Comparison of ENCODE assay signal across 3 cellular contexts in the genomic region with DNA sequence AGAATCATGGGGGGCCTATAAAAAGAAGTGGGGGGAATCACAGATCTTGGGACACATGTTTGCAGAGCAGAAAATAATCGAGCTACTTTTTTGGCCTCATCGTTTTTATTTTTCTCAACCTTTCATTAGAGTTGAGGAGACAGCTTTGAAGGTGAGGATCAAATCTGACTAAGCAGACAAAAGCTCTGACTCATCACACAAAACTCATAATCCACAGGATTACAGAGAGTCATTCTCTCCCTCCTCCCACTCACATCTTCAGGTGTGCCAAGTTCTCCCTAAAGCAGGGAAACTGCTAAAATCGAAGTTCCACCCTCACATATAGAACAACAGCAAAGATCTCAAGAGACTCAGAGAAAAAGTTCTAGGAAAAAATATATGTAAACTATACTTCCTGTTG.
TF ChIP-seq lines count a peak whose summit lies in the region.

No MANE protein-coding gene starts in this region.

TF ChIP-seq in IMR-90, 13 proteins besides CTCF, POLR2A, EP300 and RAD21:
- TF ChIP-seq MAFK (IDR thresholded peaks at IDR 0.05; ENCODE audit: low read depth, low read length) (0 out of 2 replicates have a peak, but pooled peaks have one; percentile 4), SMC3 (IDR thresholded peaks at IDR 0.05; ENCODE audit: low read depth, low read length) (no peak), FOS (IDR thresholded peaks at IDR 0.05; ENCODE audit: low read depth, low read length) (peak; percentile 68), MAZ (IDR thresholded peaks at IDR 0.05; ENCODE audit: borderline replicate concordance, low read depth, low read length) (no peak)
- TF ChIP-seq, protein P1, sequence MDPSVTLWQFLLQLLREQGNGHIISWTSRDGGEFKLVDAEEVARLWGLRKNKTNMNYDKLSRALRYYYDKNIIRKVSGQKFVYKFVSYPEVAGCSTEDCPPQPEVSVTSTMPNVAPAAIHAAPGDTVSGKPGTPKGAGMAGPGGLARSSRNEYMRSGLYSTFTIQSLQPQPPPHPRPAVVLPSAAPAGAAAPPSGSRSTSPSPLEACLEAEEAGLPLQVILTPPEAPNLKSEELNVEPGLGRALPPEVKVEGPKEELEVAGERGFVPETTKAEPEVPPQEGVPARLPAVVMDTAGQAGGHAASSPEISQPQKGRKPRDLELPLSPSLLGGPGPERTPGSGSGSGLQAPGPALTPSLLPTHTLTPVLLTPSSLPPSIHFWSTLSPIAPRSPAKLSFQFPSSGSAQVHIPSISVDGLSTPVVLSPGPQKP (IDR thresholded peaks at IDR 0.05; ENCODE audit: borderline replicate concordance, low read depth, low read length) = no peak

TF ChIP-seq in K562, 482 proteins besides CTCF, POLR2A, EP300 and RAD21 (continues in another document):
- TF ChIP-seq ARID1B (IDR thresholded peaks at IDR 0.05) (peak; percentile 31; the same call in 1 of the 2 replicates), CBFA2T2 (conservative IDR thresholded peaks at IDR 0.05) (0 out of 2 replicates have a peak, but pooled peaks have one; percentile 7), GTF2F1 (IDR thresholded peaks at IDR 0.05; ENCODE audit: low read depth, low read length) (no peak), HNRNPH1 (optimal IDR thresholded peaks at IDR 0.05; ENCODE audit: low read depth, low read length) (no peak), ZNF146 (CRISPR knock-in tag; IDR thresholded peaks at IDR 0.05; ENCODE audit: unreplicated experiment) (no peak), TARDBP (IDR thresholded peaks at IDR 0.05) (no peak), SMAD3 (CRISPR knock-in tag; conservative IDR thresholded peaks at IDR 0.05) (no peak), ZSCAN32 (CRISPR knock-in tag; IDR thresholded peaks at IDR 0.05) (no peak), ETS2 (tag; IDR thresholded peaks at IDR 0.05; ENCODE audit: borderline replicate concordance, poor library complexity, severe bottlenecking) (no peak), RAD51 (IDR thresholded peaks at IDR 0.05; ENCODE audit: borderline replicate concordance, low read depth) (no peak), JUN (IDR thresholded peaks at IDR 0.05; ENCODE audit: borderline replicate concordance, low read depth, low read length) (0 out of 2 replicates have a peak, but pooled peaks have one; percentile 15), JUN (CRISPR knock-in tag; IDR thresholded peaks at IDR 0.05; ENCODE audit: borderline replicate concordance) (no peak), ZNF23 (CRISPR knock-in tag; IDR thresholded peaks at IDR 0.05) (no peak), GABPA (tag; conservative IDR thresholded peaks at IDR 0.05; ENCODE audit: low read depth) (no peak), EHMT2 (IDR thresholded peaks at IDR 0.05) (no peak), MAFG (tag; conservative IDR thresholded peaks at IDR 0.05) (0 out of 2 replicates have a peak, but pooled peaks have one; percentile 14), YY1 (IDR thresholded peaks at IDR 0.05; ENCODE audit: borderline replicate concordance in 1 of 3, control insufficient read depth in 1 of 3, extremely low read depth in 1 of 3, insufficient read depth in 3 of 3, insufficient read length in 1 of 3, insufficient replicate concordance in 2 of 3, low read depth in 1 of 3, low read length in 2 of 3) (no peak), DDX20 (tag; IDR thresholded peaks at IDR 0.05; ENCODE audit: low read depth) (no peak), C11orf30 (IDR thresholded peaks at IDR 0.05; ENCODE audit: low read depth) (peak; percentile 54), SMAD1 (IDR thresholded peaks at IDR 0.05; ENCODE audit: low read depth, low read length, partially characterized antibody) (no peak), RFX7 (CRISPR knock-in tag; IDR thresholded peaks at IDR 0.05) (no peak), STAT5B (CRISPR knock-in tag; IDR thresholded peaks at IDR 0.05) (no peak), TEAD4 (IDR thresholded peaks at IDR 0.05; ENCODE audit: low read length) (no peak), TEAD4 (CRISPR knock-in tag; IDR thresholded peaks at IDR 0.05; ENCODE audit: borderline replicate concordance) (no peak)
- TF ChIP-seq, protein P2, sequence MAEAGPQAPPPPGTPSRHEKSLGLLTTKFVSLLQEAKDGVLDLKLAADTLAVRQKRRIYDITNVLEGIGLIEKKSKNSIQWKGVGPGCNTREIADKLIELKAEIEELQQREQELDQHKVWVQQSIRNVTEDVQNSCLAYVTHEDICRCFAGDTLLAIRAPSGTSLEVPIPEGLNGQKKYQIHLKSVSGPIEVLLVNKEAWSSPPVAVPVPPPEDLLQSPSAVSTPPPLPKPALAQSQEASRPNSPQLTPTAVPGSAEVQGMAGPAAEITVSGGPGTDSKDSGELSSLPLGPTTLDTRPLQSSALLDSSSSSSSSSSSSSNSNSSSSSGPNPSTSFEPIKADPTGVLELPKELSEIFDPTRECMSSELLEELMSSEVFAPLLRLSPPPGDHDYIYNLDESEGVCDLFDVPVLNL (CRISPR knock-in tag; IDR thresholded peaks at IDR 0.05; ENCODE audit: low read depth) = no peak
- TF ChIP-seq, protein P3, sequence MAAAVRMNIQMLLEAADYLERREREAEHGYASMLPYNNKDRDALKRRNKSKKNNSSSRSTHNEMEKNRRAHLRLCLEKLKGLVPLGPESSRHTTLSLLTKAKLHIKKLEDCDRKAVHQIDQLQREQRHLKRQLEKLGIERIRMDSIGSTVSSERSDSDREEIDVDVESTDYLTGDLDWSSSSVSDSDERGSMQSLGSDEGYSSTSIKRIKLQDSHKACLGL (CRISPR knock-in tag; IDR thresholded peaks at IDR 0.05; ENCODE audit: borderline replicate concordance, poor library complexity, severe bottlenecking) = no peak
- TF ChIP-seq, protein P4, sequence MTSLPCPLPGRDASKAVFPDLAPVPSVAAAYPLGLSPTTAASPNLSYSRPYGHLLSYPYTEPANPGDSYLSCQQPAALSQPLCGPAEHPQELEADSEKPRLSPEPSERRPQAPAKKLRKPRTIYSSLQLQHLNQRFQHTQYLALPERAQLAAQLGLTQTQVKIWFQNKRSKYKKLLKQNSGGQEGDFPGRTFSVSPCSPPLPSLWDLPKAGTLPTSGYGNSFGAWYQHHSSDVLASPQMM (CRISPR knock-in tag; IDR thresholded peaks at IDR 0.05) = no peak
- TF ChIP-seq, protein P5, sequence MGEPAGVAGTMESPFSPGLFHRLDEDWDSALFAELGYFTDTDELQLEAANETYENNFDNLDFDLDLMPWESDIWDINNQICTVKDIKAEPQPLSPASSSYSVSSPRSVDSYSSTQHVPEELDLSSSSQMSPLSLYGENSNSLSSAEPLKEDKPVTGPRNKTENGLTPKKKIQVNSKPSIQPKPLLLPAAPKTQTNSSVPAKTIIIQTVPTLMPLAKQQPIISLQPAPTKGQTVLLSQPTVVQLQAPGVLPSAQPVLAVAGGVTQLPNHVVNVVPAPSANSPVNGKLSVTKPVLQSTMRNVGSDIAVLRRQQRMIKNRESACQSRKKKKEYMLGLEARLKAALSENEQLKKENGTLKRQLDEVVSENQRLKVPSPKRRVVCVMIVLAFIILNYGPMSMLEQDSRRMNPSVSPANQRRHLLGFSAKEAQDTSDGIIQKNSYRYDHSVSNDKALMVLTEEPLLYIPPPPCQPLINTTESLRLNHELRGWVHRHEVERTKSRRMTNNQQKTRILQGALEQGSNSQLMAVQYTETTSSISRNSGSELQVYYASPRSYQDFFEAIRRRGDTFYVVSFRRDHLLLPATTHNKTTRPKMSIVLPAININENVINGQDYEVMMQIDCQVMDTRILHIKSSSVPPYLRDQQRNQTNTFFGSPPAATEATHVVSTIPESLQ (CRISPR knock-in tag; IDR thresholded peaks at IDR 0.05) = no peak
- TF ChIP-seq, protein P6, sequence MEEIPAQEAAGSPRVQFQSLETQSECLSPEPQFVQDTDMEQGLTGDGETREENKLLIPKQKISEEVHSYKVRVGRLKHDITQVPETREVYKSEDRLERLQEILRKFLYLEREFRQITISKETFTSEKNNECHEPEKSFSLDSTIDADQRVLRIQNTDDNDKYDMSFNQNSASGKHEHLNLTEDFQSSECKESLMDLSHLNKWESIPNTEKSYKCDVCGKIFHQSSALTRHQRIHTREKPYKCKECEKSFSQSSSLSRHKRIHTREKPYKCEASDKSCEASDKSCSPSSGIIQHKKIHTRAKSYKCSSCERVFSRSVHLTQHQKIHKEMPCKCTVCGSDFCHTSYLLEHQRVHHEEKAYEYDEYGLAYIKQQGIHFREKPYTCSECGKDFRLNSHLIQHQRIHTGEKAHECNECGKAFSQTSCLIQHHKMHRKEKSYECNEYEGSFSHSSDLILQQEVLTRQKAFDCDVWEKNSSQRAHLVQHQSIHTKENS (CRISPR knock-in tag; IDR thresholded peaks at IDR 0.05) = no peak

TF ChIP-seq in HepG2, 621 proteins besides CTCF, POLR2A, EP300 and RAD21:
- TF ChIP-seq, protein P7, sequence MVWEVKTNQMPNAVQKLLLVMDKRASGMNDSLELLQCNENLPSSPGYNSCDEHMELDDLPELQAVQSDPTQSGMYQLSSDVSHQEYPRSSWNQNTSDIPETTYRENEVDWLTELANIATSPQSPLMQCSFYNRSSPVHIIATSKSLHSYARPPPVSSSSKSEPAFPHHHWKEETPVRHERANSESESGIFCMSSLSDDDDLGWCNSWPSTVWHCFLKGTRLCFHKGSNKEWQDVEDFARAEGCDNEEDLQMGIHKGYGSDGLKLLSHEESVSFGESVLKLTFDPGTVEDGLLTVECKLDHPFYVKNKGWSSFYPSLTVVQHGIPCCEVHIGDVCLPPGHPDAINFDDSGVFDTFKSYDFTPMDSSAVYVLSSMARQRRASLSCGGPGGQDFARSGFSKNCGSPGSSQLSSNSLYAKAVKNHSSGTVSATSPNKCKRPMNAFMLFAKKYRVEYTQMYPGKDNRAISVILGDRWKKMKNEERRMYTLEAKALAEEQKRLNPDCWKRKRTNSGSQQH (CRISPR knock-in tag; IDR thresholded peaks at IDR 0.05; ENCODE audit: low read depth) = no peak
- TF ChIP-seq, protein P8, sequence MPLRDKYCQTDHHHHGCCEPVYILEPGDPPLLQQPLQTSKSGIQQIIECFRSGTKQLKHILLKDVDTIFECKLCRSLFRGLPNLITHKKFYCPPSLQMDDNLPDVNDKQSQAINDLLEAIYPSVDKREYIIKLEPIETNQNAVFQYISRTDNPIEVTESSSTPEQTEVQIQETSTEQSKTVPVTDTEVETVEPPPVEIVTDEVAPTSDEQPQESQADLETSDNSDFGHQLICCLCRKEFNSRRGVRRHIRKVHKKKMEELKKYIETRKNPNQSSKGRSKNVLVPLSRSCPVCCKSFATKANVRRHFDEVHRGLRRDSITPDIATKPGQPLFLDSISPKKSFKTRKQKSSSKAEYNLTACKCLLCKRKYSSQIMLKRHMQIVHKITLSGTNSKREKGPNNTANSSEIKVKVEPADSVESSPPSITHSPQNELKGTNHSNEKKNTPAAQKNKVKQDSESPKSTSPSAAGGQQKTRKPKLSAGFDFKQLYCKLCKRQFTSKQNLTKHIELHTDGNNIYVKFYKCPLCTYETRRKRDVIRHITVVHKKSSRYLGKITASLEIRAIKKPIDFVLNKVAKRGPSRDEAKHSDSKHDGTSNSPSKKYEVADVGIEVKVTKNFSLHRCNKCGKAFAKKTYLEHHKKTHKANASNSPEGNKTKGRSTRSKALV (CRISPR knock-in tag; IDR thresholded peaks at IDR 0.05) = no peak
- TF ChIP-seq ZSCAN12 (CRISPR knock-in tag; IDR thresholded peaks at IDR 0.05) (no peak), MAFF (IDR thresholded peaks at IDR 0.05; ENCODE audit: low read depth, low read length) (peak; percentile 29; the same call in 1 of the 2 replicates), ZBTB7B (CRISPR knock-in tag; IDR thresholded peaks at IDR 0.05) (no peak), ZNF263 (CRISPR knock-in tag; IDR thresholded peaks at IDR 0.05) (peak; percentile 56; the same call in 1 of the 2 replicates), SP5 (CRISPR knock-in tag; IDR thresholded peaks at IDR 0.05; ENCODE audit: borderline replicate concordance, low read depth) (no peak), ZNF607 (CRISPR knock-in tag; IDR thresholded peaks at IDR 0.05; ENCODE audit: borderline replicate concordance) (no peak), FOSL2 (CRISPR knock-in tag; IDR thresholded peaks at IDR 0.05) (peak; percentile 74), ZNF510 (CRISPR knock-in tag; IDR thresholded peaks at IDR 0.05; ENCODE audit: low read depth) (no peak), STAT5B (CRISPR knock-in tag; IDR thresholded peaks at IDR 0.05) (no peak), CENPT (CRISPR knock-in tag; IDR thresholded peaks at IDR 0.05; ENCODE audit: low read depth) (no peak)
- TF ChIP-seq, protein P9, sequence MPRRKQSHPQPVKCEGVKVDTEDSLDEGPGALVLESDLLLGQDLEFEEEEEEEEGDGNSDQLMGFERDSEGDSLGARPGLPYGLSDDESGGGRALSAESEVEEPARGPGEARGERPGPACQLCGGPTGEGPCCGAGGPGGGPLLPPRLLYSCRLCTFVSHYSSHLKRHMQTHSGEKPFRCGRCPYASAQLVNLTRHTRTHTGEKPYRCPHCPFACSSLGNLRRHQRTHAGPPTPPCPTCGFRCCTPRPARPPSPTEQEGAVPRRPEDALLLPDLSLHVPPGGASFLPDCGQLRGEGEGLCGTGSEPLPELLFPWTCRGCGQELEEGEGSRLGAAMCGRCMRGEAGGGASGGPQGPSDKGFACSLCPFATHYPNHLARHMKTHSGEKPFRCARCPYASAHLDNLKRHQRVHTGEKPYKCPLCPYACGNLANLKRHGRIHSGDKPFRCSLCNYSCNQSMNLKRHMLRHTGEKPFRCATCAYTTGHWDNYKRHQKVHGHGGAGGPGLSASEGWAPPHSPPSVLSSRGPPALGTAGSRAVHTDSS (CRISPR knock-in tag; conservative IDR thresholded peaks at IDR 0.05) = no peak
- TF ChIP-seq, protein P10, sequence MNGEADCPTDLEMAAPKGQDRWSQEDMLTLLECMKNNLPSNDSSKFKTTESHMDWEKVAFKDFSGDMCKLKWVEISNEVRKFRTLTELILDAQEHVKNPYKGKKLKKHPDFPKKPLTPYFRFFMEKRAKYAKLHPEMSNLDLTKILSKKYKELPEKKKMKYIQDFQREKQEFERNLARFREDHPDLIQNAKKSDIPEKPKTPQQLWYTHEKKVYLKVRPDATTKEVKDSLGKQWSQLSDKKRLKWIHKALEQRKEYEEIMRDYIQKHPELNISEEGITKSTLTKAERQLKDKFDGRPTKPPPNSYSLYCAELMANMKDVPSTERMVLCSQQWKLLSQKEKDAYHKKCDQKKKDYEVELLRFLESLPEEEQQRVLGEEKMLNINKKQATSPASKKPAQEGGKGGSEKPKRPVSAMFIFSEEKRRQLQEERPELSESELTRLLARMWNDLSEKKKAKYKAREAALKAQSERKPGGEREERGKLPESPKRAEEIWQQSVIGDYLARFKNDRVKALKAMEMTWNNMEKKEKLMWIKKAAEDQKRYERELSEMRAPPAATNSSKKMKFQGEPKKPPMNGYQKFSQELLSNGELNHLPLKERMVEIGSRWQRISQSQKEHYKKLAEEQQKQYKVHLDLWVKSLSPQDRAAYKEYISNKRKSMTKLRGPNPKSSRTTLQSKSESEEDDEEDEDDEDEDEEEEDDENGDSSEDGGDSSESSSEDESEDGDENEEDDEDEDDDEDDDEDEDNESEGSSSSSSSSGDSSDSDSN (CRISPR knock-in tag; IDR thresholded peaks at IDR 0.05) = no peak
- TF ChIP-seq, protein P11, sequence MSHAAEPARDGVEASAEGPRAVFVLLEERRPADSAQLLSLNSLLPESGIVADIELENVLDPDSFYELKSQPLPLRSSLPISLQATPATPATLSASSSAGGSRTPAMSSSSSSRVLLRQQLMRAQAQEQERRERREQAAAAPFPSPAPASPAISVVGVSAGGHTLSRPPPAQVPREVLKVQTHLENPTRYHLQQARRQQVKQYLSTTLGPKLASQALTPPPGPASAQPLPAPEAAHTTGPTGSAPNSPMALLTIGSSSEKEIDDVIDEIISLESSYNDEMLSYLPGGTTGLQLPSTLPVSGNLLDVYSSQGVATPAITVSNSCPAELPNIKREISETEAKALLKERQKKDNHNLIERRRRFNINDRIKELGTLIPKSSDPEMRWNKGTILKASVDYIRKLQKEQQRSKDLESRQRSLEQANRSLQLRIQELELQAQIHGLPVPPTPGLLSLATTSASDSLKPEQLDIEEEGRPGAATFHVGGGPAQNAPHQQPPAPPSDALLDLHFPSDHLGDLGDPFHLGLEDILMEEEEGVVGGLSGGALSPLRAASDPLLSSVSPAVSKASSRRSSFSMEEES (CRISPR knock-in tag; IDR thresholded peaks at IDR 0.05) = no peak
- TF ChIP-seq, protein P12, sequence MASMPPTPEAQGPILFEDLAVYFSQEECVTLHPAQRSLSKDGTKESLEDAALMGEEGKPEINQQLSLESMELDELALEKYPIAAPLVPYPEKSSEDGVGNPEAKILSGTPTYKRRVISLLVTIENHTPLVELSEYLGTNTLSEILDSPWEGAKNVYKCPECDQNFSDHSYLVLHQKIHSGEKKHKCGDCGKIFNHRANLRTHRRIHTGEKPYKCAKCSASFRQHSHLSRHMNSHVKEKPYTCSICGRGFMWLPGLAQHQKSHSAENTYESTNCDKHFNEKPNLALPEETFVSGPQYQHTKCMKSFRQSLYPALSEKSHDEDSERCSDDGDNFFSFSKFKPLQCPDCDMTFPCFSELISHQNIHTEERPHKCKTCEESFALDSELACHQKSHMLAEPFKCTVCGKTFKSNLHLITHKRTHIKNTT (CRISPR knock-in tag; IDR thresholded peaks at IDR 0.05) = no peak
